ENCODE assay signal across 1 cellular context in the genomic region with DNA sequence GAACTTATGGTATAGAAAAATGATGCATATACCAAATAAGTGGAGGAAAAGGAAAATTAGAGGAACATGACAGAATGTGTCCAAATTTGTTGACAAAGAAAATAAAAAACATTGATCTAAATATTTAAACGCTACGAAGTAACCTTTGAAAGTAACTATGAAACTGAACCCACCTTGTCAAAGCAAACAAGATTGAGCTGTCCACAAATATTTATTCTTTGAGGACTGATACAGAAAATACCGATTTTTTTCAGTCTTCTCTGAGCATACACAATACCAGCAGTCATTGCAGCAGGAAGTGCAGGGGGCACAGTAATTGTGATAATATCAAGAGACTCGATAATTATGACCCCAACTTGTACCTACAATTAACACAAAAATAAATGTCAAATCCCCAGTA.
TF ChIP-seq lines count a peak whose summit lies in the region.

No MANE protein-coding gene starts in this region.

TF ChIP-seq in HepG2, 621 proteins besides CTCF, POLR2A, EP300 and RAD21 (continued from another document and continues in another):
- peak; percentile 22; the same call in 1 of the 2 replicates for TF ChIP-seq HNF4G (IDR thresholded peaks at IDR 0.05; ENCODE audit: borderline replicate concordance, low read depth, low read length)
- no peak for TF ChIP-seq HNF4G (CRISPR knock-in tag; IDR thresholded peaks at IDR 0.05; ENCODE audit: borderline replicate concordance, low read depth)
- TF ChIP-seq ETV5 (CRISPR knock-in tag; IDR thresholded peaks at IDR 0.05; ENCODE audit: borderline replicate concordance) = peak; percentile 66; the same call in 1 of the 2 replicates
- no peak for TF ChIP-seq HNRNPH1 (optimal IDR thresholded peaks at IDR 0.05; ENCODE audit: low read depth, low read length)
- TF ChIP-seq ZNF747 (CRISPR knock-in tag; IDR thresholded peaks at IDR 0.05; ENCODE audit: borderline replicate concordance) = no peak
- 0 out of 2 replicates have a peak, but pooled peaks have one; percentile 45 for TF ChIP-seq SIX4 (CRISPR knock-in tag; IDR thresholded peaks at IDR 0.05)
- TF ChIP-seq, protein P1, sequence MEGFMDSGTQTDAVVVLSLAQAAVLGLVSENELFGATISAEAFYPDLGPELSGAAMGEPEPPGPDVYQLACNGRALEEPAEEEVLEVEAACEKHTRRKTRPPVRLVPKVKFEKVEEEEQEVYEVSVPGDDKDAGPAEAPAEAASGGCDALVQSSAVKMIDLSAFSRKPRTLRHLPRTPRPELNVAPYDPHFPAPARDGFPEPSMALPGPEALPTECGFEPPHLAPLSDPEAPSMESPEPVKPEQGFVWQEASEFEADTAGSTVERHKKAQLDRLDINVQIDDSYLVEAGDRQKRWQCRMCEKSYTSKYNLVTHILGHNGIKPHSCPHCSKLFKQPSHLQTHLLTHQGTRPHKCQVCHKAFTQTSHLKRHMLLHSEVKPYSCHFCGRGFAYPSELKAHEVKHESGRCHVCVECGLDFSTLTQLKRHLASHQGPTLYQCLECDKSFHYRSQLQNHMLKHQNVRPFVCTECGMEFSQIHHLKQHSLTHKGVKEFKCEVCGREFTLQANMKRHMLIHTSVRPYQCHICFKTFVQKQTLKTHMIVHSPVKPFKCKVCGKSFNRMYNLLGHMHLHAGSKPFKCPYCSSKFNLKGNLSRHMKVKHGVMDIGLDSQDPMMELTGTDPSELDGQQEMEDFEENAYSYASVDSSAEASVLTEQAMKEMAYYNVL (CRISPR knock-in tag; IDR thresholded peaks at IDR 0.05; ENCODE audit: borderline replicate concordance) = 0 out of 2 replicates have a peak, but pooled peaks have one; percentile 51
- peak; percentile 82 for TF ChIP-seq TBX2 (CRISPR knock-in tag; IDR thresholded peaks at IDR 0.05; ENCODE audit: borderline replicate concordance)
- 0 out of 4 replicates have a peak, but pooled peaks of 1 of the 2 experiments have one; percentile 32 for TF ChIP-seq KLF16 (CRISPR knock-in tag; IDR thresholded peaks at IDR 0.05)
- TF ChIP-seq ZIK1 (CRISPR knock-in tag; IDR thresholded peaks at IDR 0.05; ENCODE audit: borderline replicate concordance, low read depth) = no peak
- TF ChIP-seq ARID4A (CRISPR knock-in tag; IDR thresholded peaks at IDR 0.05; ENCODE audit: borderline replicate concordance) = peak; percentile 15; the same call in 1 of the 2 replicates
- TF ChIP-seq PPARG (CRISPR knock-in tag; conservative IDR thresholded peaks at IDR 0.05) = peak; percentile 58
- TF ChIP-seq PBX2 (CRISPR knock-in tag; IDR thresholded peaks at IDR 0.05) = no peak
- peak; percentile 96 for TF ChIP-seq BCL6 (CRISPR knock-in tag; IDR thresholded peaks at IDR 0.05)
- TF ChIP-seq, protein P2, sequence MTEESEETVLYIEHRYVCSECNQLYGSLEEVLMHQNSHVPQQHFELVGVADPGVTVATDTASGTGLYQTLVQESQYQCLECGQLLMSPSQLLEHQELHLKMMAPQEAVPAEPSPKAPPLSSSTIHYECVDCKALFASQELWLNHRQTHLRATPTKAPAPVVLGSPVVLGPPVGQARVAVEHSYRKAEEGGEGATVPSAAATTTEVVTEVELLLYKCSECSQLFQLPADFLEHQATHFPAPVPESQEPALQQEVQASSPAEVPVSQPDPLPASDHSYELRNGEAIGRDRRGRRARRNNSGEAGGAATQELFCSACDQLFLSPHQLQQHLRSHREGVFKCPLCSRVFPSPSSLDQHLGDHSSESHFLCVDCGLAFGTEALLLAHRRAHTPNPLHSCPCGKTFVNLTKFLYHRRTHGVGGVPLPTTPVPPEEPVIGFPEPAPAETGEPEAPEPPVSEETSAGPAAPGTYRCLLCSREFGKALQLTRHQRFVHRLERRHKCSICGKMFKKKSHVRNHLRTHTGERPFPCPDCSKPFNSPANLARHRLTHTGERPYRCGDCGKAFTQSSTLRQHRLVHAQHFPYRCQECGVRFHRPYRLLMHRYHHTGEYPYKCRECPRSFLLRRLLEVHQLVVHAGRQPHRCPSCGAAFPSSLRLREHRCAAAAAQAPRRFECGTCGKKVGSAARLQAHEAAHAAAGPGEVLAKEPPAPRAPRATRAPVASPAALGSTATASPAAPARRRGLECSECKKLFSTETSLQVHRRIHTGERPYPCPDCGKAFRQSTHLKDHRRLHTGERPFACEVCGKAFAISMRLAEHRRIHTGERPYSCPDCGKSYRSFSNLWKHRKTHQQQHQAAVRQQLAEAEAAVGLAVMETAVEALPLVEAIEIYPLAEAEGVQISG (CRISPR knock-in tag; IDR thresholded peaks at IDR 0.05) = no peak
- TF ChIP-seq, protein P3, sequence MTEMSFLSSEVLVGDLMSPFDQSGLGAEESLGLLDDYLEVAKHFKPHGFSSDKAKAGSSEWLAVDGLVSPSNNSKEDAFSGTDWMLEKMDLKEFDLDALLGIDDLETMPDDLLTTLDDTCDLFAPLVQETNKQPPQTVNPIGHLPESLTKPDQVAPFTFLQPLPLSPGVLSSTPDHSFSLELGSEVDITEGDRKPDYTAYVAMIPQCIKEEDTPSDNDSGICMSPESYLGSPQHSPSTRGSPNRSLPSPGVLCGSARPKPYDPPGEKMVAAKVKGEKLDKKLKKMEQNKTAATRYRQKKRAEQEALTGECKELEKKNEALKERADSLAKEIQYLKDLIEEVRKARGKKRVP (CRISPR knock-in tag; IDR thresholded peaks at IDR 0.05) = peak in 1 of 2 experiments; percentile 33; a peak in 1 of 4 replicates
- peak; percentile 62; the same call in 1 of the 2 replicates for TF ChIP-seq HDAC2 (CRISPR knock-in tag; IDR thresholded peaks at IDR 0.05)
- TF ChIP-seq, protein P4, sequence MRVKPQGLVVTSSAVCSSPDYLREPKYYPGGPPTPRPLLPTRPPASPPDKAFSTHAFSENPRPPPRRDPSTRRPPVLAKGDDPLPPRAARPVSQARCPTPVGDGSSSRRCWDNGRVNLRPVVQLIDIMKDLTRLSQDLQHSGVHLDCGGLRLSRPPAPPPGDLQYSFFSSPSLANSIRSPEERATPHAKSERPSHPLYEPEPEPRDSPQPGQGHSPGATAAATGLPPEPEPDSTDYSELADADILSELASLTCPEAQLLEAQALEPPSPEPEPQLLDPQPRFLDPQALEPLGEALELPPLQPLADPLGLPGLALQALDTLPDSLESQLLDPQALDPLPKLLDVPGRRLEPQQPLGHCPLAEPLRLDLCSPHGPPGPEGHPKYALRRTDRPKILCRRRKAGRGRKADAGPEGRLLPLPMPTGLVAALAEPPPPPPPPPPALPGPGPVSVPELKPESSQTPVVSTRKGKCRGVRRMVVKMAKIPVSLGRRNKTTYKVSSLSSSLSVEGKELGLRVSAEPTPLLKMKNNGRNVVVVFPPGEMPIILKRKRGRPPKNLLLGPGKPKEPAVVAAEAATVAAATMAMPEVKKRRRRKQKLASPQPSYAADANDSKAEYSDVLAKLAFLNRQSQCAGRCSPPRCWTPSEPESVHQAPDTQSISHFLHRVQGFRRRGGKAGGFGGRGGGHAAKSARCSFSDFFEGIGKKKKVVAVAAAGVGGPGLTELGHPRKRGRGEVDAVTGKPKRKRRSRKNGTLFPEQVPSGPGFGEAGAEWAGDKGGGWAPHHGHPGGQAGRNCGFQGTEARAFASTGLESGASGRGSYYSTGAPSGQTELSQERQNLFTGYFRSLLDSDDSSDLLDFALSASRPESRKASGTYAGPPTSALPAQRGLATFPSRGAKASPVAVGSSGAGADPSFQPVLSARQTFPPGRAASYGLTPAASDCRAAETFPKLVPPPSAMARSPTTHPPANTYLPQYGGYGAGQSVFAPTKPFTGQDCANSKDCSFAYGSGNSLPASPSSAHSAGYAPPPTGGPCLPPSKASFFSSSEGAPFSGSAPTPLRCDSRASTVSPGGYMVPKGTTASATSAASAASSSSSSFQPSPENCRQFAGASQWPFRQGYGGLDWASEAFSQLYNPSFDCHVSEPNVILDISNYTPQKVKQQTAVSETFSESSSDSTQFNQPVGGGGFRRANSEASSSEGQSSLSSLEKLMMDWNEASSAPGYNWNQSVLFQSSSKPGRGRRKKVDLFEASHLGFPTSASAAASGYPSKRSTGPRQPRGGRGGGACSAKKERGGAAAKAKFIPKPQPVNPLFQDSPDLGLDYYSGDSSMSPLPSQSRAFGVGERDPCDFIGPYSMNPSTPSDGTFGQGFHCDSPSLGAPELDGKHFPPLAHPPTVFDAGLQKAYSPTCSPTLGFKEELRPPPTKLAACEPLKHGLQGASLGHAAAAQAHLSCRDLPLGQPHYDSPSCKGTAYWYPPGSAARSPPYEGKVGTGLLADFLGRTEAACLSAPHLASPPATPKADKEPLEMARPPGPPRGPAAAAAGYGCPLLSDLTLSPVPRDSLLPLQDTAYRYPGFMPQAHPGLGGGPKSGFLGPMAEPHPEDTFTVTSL (CRISPR knock-in tag; IDR thresholded peaks at IDR 0.05; ENCODE audit: borderline replicate concordance) = peak; percentile 73; the same call in 1 of the 2 replicates
- no peak for TF ChIP-seq ZBTB21 (CRISPR knock-in tag; IDR thresholded peaks at IDR 0.05)
- TF ChIP-seq ZNF362 (CRISPR knock-in tag; IDR thresholded peaks at IDR 0.05; ENCODE audit: borderline replicate concordance) = peak; percentile 89
- 0 out of 2 replicates have a peak, but pooled peaks have one; percentile 54 for TF ChIP-seq ZBTB20 (CRISPR knock-in tag; IDR thresholded peaks at IDR 0.05; ENCODE audit: borderline replicate concordance, low read depth)
- TF ChIP-seq, protein P5, sequence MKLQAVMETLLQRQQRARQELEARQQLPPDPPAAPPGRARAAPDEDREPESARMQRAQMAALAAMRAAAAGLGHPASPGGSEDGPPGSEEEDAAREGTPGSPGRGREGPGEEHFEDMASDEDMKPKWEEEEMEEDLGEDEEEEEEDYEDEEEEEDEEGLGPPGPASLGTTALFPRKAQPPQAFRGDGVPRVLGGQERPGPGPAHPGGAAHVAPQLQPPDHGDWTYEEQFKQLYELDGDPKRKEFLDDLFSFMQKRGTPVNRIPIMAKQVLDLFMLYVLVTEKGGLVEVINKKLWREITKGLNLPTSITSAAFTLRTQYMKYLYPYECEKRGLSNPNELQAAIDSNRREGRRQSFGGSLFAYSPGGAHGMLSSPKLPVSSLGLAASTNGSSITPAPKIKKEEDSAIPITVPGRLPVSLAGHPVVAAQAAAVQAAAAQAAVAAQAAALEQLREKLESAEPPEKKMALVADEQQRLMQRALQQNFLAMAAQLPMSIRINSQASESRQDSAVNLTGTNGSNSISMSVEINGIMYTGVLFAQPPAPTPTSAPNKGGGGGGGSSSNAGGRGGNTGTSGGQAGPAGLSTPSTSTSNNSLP (IDR thresholded peaks at IDR 0.05; ENCODE audit: low read depth, low read length) = peak; percentile 85; the same call in 1 of the 2 replicates
- TF ChIP-seq FOXA3 (CRISPR knock-in tag; IDR thresholded peaks at IDR 0.05) = peak; percentile 94
- TF ChIP-seq, protein P6, sequence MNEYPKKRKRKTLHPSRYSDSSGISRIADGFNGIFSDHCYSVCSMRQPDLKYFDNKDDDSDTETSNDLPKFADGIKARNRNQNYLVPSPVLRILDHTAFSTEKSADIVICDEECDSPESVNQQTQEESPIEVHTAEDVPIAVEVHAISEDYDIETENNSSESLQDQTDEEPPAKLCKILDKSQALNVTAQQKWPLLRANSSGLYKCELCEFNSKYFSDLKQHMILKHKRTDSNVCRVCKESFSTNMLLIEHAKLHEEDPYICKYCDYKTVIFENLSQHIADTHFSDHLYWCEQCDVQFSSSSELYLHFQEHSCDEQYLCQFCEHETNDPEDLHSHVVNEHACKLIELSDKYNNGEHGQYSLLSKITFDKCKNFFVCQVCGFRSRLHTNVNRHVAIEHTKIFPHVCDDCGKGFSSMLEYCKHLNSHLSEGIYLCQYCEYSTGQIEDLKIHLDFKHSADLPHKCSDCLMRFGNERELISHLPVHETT (CRISPR knock-in tag; conservative IDR thresholded peaks at IDR 0.05) = no peak
- TF ChIP-seq HMGA1 (CRISPR knock-in tag; conservative IDR thresholded peaks at IDR 0.05) = no peak
- TF ChIP-seq NFIC (IDR thresholded peaks at IDR 0.05; ENCODE audit: low read length) = peak; percentile 73; the same call in 1 of the 2 replicates
